2 cellular contexts compared by ENCODE assay signal in genomic region chr20:31606678-31606927, GRCh38.
A peak's percentile ranks its signal among the peaks of the same experiment; 100 is the strongest.
TF ChIP-seq lines count a peak whose summit lies in the region.

No MANE protein-coding gene starts in this region.

TF ChIP-seq in SK-N-SH, 30 proteins besides CTCF, POLR2A, EP300 and RAD21 (continued from another document):
- TF ChIP-seq, protein P1, sequence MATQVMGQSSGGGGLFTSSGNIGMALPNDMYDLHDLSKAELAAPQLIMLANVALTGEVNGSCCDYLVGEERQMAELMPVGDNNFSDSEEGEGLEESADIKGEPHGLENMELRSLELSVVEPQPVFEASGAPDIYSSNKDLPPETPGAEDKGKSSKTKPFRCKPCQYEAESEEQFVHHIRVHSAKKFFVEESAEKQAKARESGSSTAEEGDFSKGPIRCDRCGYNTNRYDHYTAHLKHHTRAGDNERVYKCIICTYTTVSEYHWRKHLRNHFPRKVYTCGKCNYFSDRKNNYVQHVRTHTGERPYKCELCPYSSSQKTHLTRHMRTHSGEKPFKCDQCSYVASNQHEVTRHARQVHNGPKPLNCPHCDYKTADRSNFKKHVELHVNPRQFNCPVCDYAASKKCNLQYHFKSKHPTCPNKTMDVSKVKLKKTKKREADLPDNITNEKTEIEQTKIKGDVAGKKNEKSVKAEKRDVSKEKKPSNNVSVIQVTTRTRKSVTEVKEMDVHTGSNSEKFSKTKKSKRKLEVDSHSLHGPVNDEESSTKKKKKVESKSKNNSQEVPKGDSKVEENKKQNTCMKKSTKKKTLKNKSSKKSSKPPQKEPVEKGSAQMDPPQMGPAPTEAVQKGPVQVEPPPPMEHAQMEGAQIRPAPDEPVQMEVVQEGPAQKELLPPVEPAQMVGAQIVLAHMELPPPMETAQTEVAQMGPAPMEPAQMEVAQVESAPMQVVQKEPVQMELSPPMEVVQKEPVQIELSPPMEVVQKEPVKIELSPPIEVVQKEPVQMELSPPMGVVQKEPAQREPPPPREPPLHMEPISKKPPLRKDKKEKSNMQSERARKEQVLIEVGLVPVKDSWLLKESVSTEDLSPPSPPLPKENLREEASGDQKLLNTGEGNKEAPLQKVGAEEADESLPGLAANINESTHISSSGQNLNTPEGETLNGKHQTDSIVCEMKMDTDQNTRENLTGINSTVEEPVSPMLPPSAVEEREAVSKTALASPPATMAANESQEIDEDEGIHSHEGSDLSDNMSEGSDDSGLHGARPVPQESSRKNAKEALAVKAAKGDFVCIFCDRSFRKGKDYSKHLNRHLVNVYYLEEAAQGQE (IDR thresholded peaks at IDR 0.05; ENCODE audit: low read depth, low read length): 0 out of 2 replicates have a peak, but pooled peaks have one; percentile 11
TF ChIP-seq in SK-N-SH: peak in this region for 1.

TF ChIP-seq in SK-N-SH treated with all-trans-retinoic acid at 6 μM for 48 hours, 23 proteins besides CTCF, POLR2A, EP300 and RAD21 (continued from another document):
- TF ChIP-seq CSRNP3 (CRISPR knock-in tag; IDR thresholded peaks at IDR 0.05) (no peak), TOX (CRISPR knock-in tag; IDR thresholded peaks at IDR 0.05; ENCODE audit: borderline replicate concordance) (no peak), RARB (CRISPR knock-in tag; IDR thresholded peaks at IDR 0.05) (no peak), ISL1 (CRISPR knock-in tag; IDR thresholded peaks at IDR 0.05) (no peak), OSR1 (CRISPR knock-in tag; IDR thresholded peaks at IDR 0.05) (no peak)
- TF ChIP-seq, protein P2, sequence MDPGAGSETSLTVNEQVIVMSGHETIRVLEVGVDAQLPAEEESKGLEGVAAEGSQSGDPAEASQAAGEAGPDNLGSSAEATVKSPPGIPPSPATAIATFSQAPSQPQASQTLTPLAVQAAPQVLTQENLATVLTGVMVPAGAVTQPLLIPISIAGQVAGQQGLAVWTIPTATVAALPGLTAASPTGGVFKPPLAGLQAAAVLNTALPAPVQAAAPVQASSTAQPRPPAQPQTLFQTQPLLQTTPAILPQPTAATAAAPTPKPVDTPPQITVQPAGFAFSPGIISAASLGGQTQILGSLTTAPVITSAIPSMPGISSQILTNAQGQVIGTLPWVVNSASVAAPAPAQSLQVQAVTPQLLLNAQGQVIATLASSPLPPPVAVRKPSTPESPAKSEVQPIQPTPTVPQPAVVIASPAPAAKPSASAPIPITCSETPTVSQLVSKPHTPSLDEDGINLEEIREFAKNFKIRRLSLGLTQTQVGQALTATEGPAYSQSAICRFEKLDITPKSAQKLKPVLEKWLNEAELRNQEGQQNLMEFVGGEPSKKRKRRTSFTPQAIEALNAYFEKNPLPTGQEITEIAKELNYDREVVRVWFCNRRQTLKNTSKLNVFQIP (CRISPR knock-in tag; IDR thresholded peaks at IDR 0.05; ENCODE audit: borderline replicate concordance, low read depth): no peak
